In genomic region chr1:229029644-229030235, GRCh38 we compare ENCODE assay signal across 23 cellular contexts.
DNase-seq lines count a peak whose midpoint lies in the region; ATAC-seq and TF ChIP-seq lines count a peak whose summit lies in the region.
"Had no signal": no experiment of that assay in that cellular context is flagged by ENCODE, and none has a peak within 500 bp of the region (broad histone marks: within the 10 kb centered on the region; RNA-seq: fewer than 3 reads in every experiment).

No MANE protein-coding gene starts in this region.

- WGBS in mesendoderm (ENCODE audit: extremely low coverage, insufficient coverage, low lambda C conversion rate) = no CpG with 5 or more reads among the region's 5 CpGs
- 96 to 98% (median 98%) methylated on average over 5 of the region's 5 CpGs for WGBS in ovary, 3 donors

- no peak overlapping the region for H3K4me3 ChIP-seq in right atrium auricular region
- no peak overlapping the region for H3K4me3 ChIP-seq in mesendoderm (ENCODE audit: low read length)
- no peak overlapping the region for H3K4me3 ChIP-seq in ovary
- H3K4me3 ChIP-seq: heart left ventricle had no signal

- no peak for DNase-seq in Right ventricle myocardium superior
- no peak for DNase-seq in right atrium auricular region (ENCODE audit: low spot score)
- peak; percentile 70 for DNase-seq in NCI-H82 treated with DMSO at 0.1 percent for 48 hours (lab: John Stamatoyannopoulos, UW; ENCODE audit: unreplicated experiment)
- peak; percentile 26 for DNase-seq in mesendoderm
- no peak for DNase-seq in natural killer cell
- DNase-seq in cerebellar nuclear complex (lab: John Stamatoyannopoulos, UW) = no peak
- DNase-seq in ovary = no peak
- DNase-seq: activated CD4-positive, alpha-beta T cell treated with anti-CD3 and anti-CD28 coated beads for 36 hours; activated effector memory CD4-positive, alpha-beta T cell treated with Interleukin-2 at 50 U/mL for 16 hours; amniotic stem cell; CD4-positive, CD25-positive, alpha-beta regulatory T cell; central memory CD4-positive, alpha-beta T cell; DND-41; effector CD8-positive, alpha-beta T cell; heart left ventricle; NCI-H1105; NK-92 treated with Interleukin-12 subunit alpha and Interleukin-12 subunit beta, amount 100 ng/mL, for 24 hours; RPMI8226; stimulated activated CD4-positive, alpha-beta T cell treated with anti-CD3 and anti-CD28 coated beads, Interleukin-15, amount 100 ng/mL, for 24 hours had no signal

- H2BK120ac ChIP-seq in mesendoderm (ENCODE audit: low read depth, low read length) = no peak overlapping the region

- H3K27me3 Mint-ChIP-seq in natural killer cell (ENCODE audit: low read depth in 2 of 2) = no peaks in the 10 kb centered on the region
- H3K27me3 Mint-ChIP-seq: CD4-positive, CD25-positive, alpha-beta regulatory T cell; natural killer cell treated with Interleukin-12 subunit alpha and Interleukin-12 subunit beta and Interleukin-15 and Interleukin-18, amount 100 ng/mL, for 72 hours had no signal

- no peaks in the 10 kb centered on the region for H3K9me3 ChIP-seq in right atrium auricular region
- H3K9me3 ChIP-seq in ovary = no peaks in the 10 kb centered on the region
- H3K9me3 ChIP-seq: heart left ventricle had no signal

- H3K79me1 ChIP-seq in mesendoderm (ENCODE audit: low read length) = no peaks in the 10 kb centered on the region

- TF ChIP-seq CTCF in right atrium auricular region (IDR thresholded peaks at IDR 0.05) (no peak), natural killer cell (IDR thresholded peaks at IDR 0.05) (no peak), ovary (IDR thresholded peaks at IDR 0.05) (no peak)

- H3K36me3 Mint-ChIP-seq in natural killer cell = no peaks in the 10 kb centered on the region
- H3K36me3 Mint-ChIP-seq: CD4-positive, CD25-positive, alpha-beta regulatory T cell; natural killer cell treated with Interleukin-12 subunit alpha and Interleukin-12 subunit beta and Interleukin-15 and Interleukin-18, amount 100 ng/mL, for 72 hours; stimulated activated effector memory CD8-positive, alpha-beta T cell treated with anti-CD3 and anti-CD28 coated beads, Interleukin-12 subunit alpha, Interleukin-12 subunit beta, amount 100 ng/mL, for 72 hours had no signal

- H3K79me2 ChIP-seq in mesendoderm (ENCODE audit: control insufficient read depth, insufficient read depth, low read length) = no peaks in the 10 kb centered on the region

- H3K23ac ChIP-seq in mesendoderm (ENCODE audit: low read length) = no peak overlapping the region

- H3K27me3 ChIP-seq in right atrium auricular region (no peaks in the 10 kb centered on the region), mesendoderm (ENCODE audit: insufficient read depth, low read length, poor library complexity) (no peaks in the 10 kb centered on the region), ovary (no peaks in the 10 kb centered on the region)
- H3K27me3 ChIP-seq: heart left ventricle had no signal

- no peak overlapping the region for H4K5ac ChIP-seq in mesendoderm (ENCODE audit: low read length)

- H4K8ac ChIP-seq in mesendoderm (ENCODE audit: low read depth, low read length) = no peak overlapping the region

- H3K4me1 ChIP-seq in right atrium auricular region (peaks cover 0 to 11% of the 10 kb centered on the region in 2 donors), mesendoderm (ENCODE audit: control insufficient read depth, low read depth, low read length) (peaks cover 10% of the 10 kb centered on the region), ovary (ENCODE audit: insufficient read depth) (no peaks in the 10 kb centered on the region)

- no peak overlapping the region for H3K4me2 ChIP-seq in mesendoderm (ENCODE audit: low read length)

- no peak overlapping the region for H2BK15ac ChIP-seq in mesendoderm (replicated peaks; ENCODE audit: low read depth)

- TF ChIP-seq POLR2A in ovary (IDR thresholded peaks at IDR 0.05) = no peak

- H3K9ac ChIP-seq in mesendoderm (ENCODE audit: low read length) = no peak overlapping the region

- no peak overlapping the region for H3K27ac Mint-ChIP-seq in natural killer cell
- H3K27ac Mint-ChIP-seq: activated CD4-positive, alpha-beta T cell treated with anti-CD3 and anti-CD28 coated beads for 36 hours; CD4-positive, CD25-positive, alpha-beta regulatory T cell; natural killer cell treated with Interleukin-12 subunit alpha and Interleukin-12 subunit beta and Interleukin-15 and Interleukin-18, amount 100 ng/mL, for 72 hours; stimulated activated effector memory CD8-positive, alpha-beta T cell treated with anti-CD3 and anti-CD28 coated beads, Interleukin-12 subunit alpha, Interleukin-12 subunit beta, amount 100 ng/mL, for 72 hours had no signal

- H3K36me3 ChIP-seq in right atrium auricular region (no peaks in the 10 kb centered on the region), mesendoderm (ENCODE audit: control insufficient read depth, insufficient read depth, low read length) (no peaks in the 10 kb centered on the region), ovary (no peaks in the 10 kb centered on the region)
- H3K36me3 ChIP-seq: heart left ventricle had no signal

- H3K56ac ChIP-seq in mesendoderm (ENCODE audit: low read length) = no peak overlapping the region

- TF ChIP-seq EP300 in ovary (IDR thresholded peaks at IDR 0.05) = no peak

- ATAC-seq in Right ventricle myocardium superior (ENCODE audit: poor library complexity) = peak; percentile 48
- no peak for ATAC-seq in natural killer cell
- ATAC-seq in HG03097 (IDR thresholded peaks at IDR 0.05; ENCODE audit: low FRiP score, unreplicated experiment) = no peak
- ATAC-seq: activated CD4-positive, alpha-beta T cell treated with anti-CD3 and anti-CD28 coated beads for 36 hours; natural killer cell treated with Interleukin-12 subunit alpha and Interleukin-12 subunit beta and Interleukin-15 and Interleukin-18, amount 100 ng/mL, for 72 hours; stimulated activated effector memory CD8-positive, alpha-beta T cell treated with anti-CD3 and anti-CD28 coated beads, Interleukin-12 subunit alpha, Interleukin-12 subunit beta, amount 100 ng/mL, for 72 hours had no signal

- no peaks in the 10 kb centered on the region for H3K9me3 Mint-ChIP-seq in natural killer cell
- H3K9me3 Mint-ChIP-seq: IgD-negative memory B cell; natural killer cell treated with Interleukin-12 subunit alpha and Interleukin-12 subunit beta and Interleukin-15 and Interleukin-18, amount 100 ng/mL, for 72 hours; stimulated activated effector memory CD8-positive, alpha-beta T cell treated with anti-CD3 and anti-CD28 coated beads, Interleukin-12 subunit alpha, Interleukin-12 subunit beta, amount 100 ng/mL, for 72 hours had no signal

- peaks cover 25 to 32% of the 10 kb centered on the region in 2 donors for H3K4me1 Mint-ChIP-seq in natural killer cell

- H3K27ac ChIP-seq in right atrium auricular region (no peak overlapping the region), mesendoderm (ENCODE audit: low read depth, low read length) (no peak overlapping the region), ovary (no peak overlapping the region)
- H3K27ac ChIP-seq: heart left ventricle had no signal

- H2BK5ac ChIP-seq in mesendoderm (ENCODE audit: low read length) = no peak overlapping the region

- H3K18ac ChIP-seq in mesendoderm (ENCODE audit: low read length) = peak overlapping the region; percentile 56

- no peak overlapping the region for H3K4ac ChIP-seq in mesendoderm (ENCODE audit: low read depth, low read length)

- no peak overlapping the region for H3K4me3 Mint-ChIP-seq in natural killer cell
- H3K4me3 Mint-ChIP-seq: activated CD4-positive, alpha-beta T cell treated with anti-CD3 and anti-CD28 coated beads for 36 hours; CD4-positive, CD25-positive, alpha-beta regulatory T cell; IgD-negative memory B cell; natural killer cell treated with Interleukin-12 subunit alpha and Interleukin-12 subunit beta and Interleukin-15 and Interleukin-18, amount 100 ng/mL, for 72 hours; stimulated activated effector memory CD8-positive, alpha-beta T cell treated with anti-CD3 and anti-CD28 coated beads, Interleukin-12 subunit alpha, Interleukin-12 subunit beta, amount 100 ng/mL, for 72 hours had no signal

- H2AK5ac ChIP-seq in mesendoderm (ENCODE audit: low read length) = no peak overlapping the region

- intact Hi-C loops in Right ventricle myocardium superior (cut with DNase I) = no loop called here
- intact Hi-C loops in natural killer cell (cut with micrococcal nuclease) = no loop called here
- intact Hi-C loops in ovary (cut with DNase I) = no loop called here

Comparison
In these comparisons a context has a peak if more than half of its experiments do, and no peak if none do; other contexts are left out.
1. DNase-seq: peak in NCI-H82 treated with DMSO at 0.1 percent for 48 hours (single experiment) and mesendoderm (single experiment); none in Right ventricle myocardium superior (single experiment), right atrium auricular region (single experiment), natural killer cell (single experiment), cerebellar nuclear complex (0 of 2) and ovary (0 of 5).